8 cellular contexts compared by ENCODE assay signal in genomic region chr19:52601025-52601973, GRCh38. TPM values are rescaled to one million over a fixed set of nuclear protein-coding genes. Genes with fewer than 3 reads are reported as not detected.
DNase-seq lines count a peak whose midpoint lies in the region; ATAC-seq lines count a peak whose summit lies in the region.

No MANE protein-coding gene starts in this region.

- ATAC-seq in GM18867 (IDR thresholded peaks at IDR 0.05; ENCODE audit: unreplicated experiment) (peak; percentile 92), HG03108 (IDR thresholded peaks at IDR 0.05; ENCODE audit: unreplicated experiment) (peak; percentile 96)

- DNase-seq in AG08395 (ENCODE audit: low spot score) = peak; percentile 95
- DNase-seq in NCI-H2196 (lab: John Stamatoyannopoulos, UW; ENCODE audit: unreplicated experiment) = peak; percentile 82
- DNase-seq in activated CD4-positive, CD25-positive, alpha-beta regulatory T cell treated with anti-CD3 and anti-CD28 coated beads, Interleukin-2, amount 50 U/mL, for 72 hours = peak; percentile 97
- peak; percentile 89 for DNase-seq in cerebellum (ENCODE audit: low spot score)
- peak; percentile 92 for DNase-seq in kidney tubule cell (ENCODE audit: low spot score)
- peak; percentile 96 for DNase-seq in stimulated activated CD4-positive, alpha-beta T cell treated with anti-CD3 and anti-CD28 coated beads, Interleukin-15, amount 100 ng/mL, for 24 hours

RNA-seq across cellular contexts. Expression of gene ZNF701, which starts 31.2 kb away (rescaled TPM):
- 22.4 TPM for total RNA-seq in cerebellum

RNA-seq across cellular contexts. Expression of gene ZNF83, which starts 36.9 kb away (rescaled TPM):
- total RNA-seq in cerebellum = 77.8 TPM

Comparison
In these comparisons a context has a peak if more than half of its experiments do, and no peak if none do; other contexts are left out.
1. Peak in every context shown above with its lines: DNase-seq and ATAC-seq.